In genomic region chr3:16463119-16463518, GRCh38 we compare ENCODE assay signal across 22 cellular contexts. TPM values are rescaled to one million over a fixed set of nuclear protein-coding genes. Genes with fewer than 3 reads are reported as not detected.
DNase-seq lines count a peak whose midpoint lies in the region; ATAC-seq lines count a peak whose summit lies in the region.
"Had no signal": no experiment of that assay in that cellular context is flagged by ENCODE, and none has a peak within 500 bp of the region (broad histone marks: within the 10 kb centered on the region; RNA-seq: fewer than 3 reads in every experiment).

No MANE protein-coding gene starts in this region.

- DNase-seq in activated CD8-positive, alpha-beta memory T cell treated with anti-CD3 and anti-CD28 coated beads, Interleukin-2, amount 10 ng/mL, durations not matched to agents 7 days and 5 days: no peak
- no peak for DNase-seq in activated CD8-positive, alpha-beta memory T cell treated with anti-CD3 and anti-CD28 coated beads, Interleukin-2, amount 50 U/mL, for 48 hours
- no peak for DNase-seq in stimulated activated effector memory CD8-positive, alpha-beta T cell treated with anti-CD3 and anti-CD28 coated beads, Interleukin-12 subunit alpha, Interleukin-12 subunit beta, amount 100 ng/mL, for 72 hours (ENCODE audit: low spot score in 2 of 2)
- DNase-seq in DMS79 (lab: John Stamatoyannopoulos, UW): no peak
- DNase-seq in NCI-H1436 (lab: John Stamatoyannopoulos, UW): no peak
- DNase-seq: activated CD4-positive, CD25-positive, alpha-beta regulatory T cell treated with anti-CD3 and anti-CD28 coated beads, Interleukin-2, amount 50 U/mL, for 72 hours; amniotic stem cell; erythroblast; left cardiac atrium; mesendoderm; NCI-H774; PC-9; SJCRH30; stomach had no signal

- peak overlapping the region; percentile 67 for H3K27ac ChIP-seq in KOPT-K1 (ENCODE audit: low read depth, low read length, poor library complexity, severe bottlenecking)
- H3K27ac ChIP-seq: cardiac muscle cell, PC-9, SJCRH30, stomach had no signal

- ATAC-seq in activated CD8-positive, alpha-beta memory T cell treated with anti-CD3 and anti-CD28 coated beads, Interleukin-2, amount 10 ng/mL, durations not matched to agents 7 days and 5 days: peak; percentile 9
- peak; percentile 48 for ATAC-seq in stimulated activated effector memory CD8-positive, alpha-beta T cell treated with anti-CD3 and anti-CD28 coated beads, Interleukin-12 subunit alpha, Interleukin-12 subunit beta, amount 100 ng/mL, for 72 hours
- no peak for ATAC-seq in GM18519 (IDR thresholded peaks at IDR 0.05; ENCODE audit: low FRiP score, unreplicated experiment)
- ATAC-seq: HCT116, HepG2, left cardiac atrium had no signal

- H3K9me3 Mint-ChIP-seq in activated CD8-positive, alpha-beta memory T cell treated with anti-CD3 and anti-CD28 coated beads, Interleukin-2, amount 10 ng/mL, durations not matched to agents 7 days and 5 days (ENCODE audit: low read depth): no peaks in the 10 kb centered on the region
- no peaks in the 10 kb centered on the region for H3K9me3 Mint-ChIP-seq in activated naive CD8-positive, alpha-beta T cell (ENCODE audit: low read depth)
- no peaks in the 10 kb centered on the region for H3K9me3 Mint-ChIP-seq in stimulated activated effector memory CD8-positive, alpha-beta T cell treated with anti-CD3 and anti-CD28 coated beads, Interleukin-12 subunit alpha, Interleukin-12 subunit beta, amount 100 ng/mL, for 72 hours

- H3K4me3 Mint-ChIP-seq in activated CD8-positive, alpha-beta memory T cell treated with anti-CD3 and anti-CD28 coated beads, Interleukin-2, amount 10 ng/mL, durations not matched to agents 7 days and 5 days: peak overlapping the region; percentile 6
- peak overlapping the region; percentile 44 for H3K4me3 Mint-ChIP-seq in activated naive CD8-positive, alpha-beta T cell
- no peak overlapping the region for H3K4me3 Mint-ChIP-seq in stimulated activated effector memory CD8-positive, alpha-beta T cell treated with anti-CD3 and anti-CD28 coated beads, Interleukin-12 subunit alpha, Interleukin-12 subunit beta, amount 100 ng/mL, for 72 hours
- H3K4me3 Mint-ChIP-seq: CD14-positive monocyte, nephron had no signal

- H3K27me3 Mint-ChIP-seq in activated CD8-positive, alpha-beta memory T cell treated with anti-CD3 and anti-CD28 coated beads, Interleukin-2, amount 10 ng/mL, durations not matched to agents 7 days and 5 days: no peaks in the 10 kb centered on the region
- H3K27me3 Mint-ChIP-seq in activated naive CD8-positive, alpha-beta T cell: no peaks in the 10 kb centered on the region

- CTCF ChIA-PET in activated CD8-positive, alpha-beta memory T cell treated with anti-CD3 and anti-CD28 coated beads, Interleukin-2, amount 10 ng/mL, durations not matched to agents 7 days and 5 days (lab: Charles Lee): interaction anchor here (0.9 kb wide), 1 partner anchor 198 kb away, joined by 3 read pairs; the partner anchor contains the start of gene OXNAD1

- H3K4me1 Mint-ChIP-seq in activated CD8-positive, alpha-beta memory T cell treated with anti-CD3 and anti-CD28 coated beads, Interleukin-2, amount 10 ng/mL, durations not matched to agents 7 days and 5 days: peaks cover 38% of the 10 kb centered on the region
- H3K4me1 Mint-ChIP-seq in activated naive CD8-positive, alpha-beta T cell (ENCODE audit: low read depth): peaks cover 66% of the 10 kb centered on the region
- H3K4me1 Mint-ChIP-seq in stimulated activated effector memory CD8-positive, alpha-beta T cell treated with anti-CD3 and anti-CD28 coated beads, Interleukin-12 subunit alpha, Interleukin-12 subunit beta, amount 100 ng/mL, for 72 hours: peaks cover 44% of the 10 kb centered on the region

- peaks cover 39% of the 10 kb centered on the region for H3K36me3 Mint-ChIP-seq in activated CD8-positive, alpha-beta memory T cell treated with anti-CD3 and anti-CD28 coated beads, Interleukin-2, amount 10 ng/mL, durations not matched to agents 7 days and 5 days
- H3K36me3 Mint-ChIP-seq in activated naive CD8-positive, alpha-beta T cell: peaks cover 8% of the 10 kb centered on the region
- peaks cover 49% of the 10 kb centered on the region for H3K36me3 Mint-ChIP-seq in stimulated activated effector memory CD8-positive, alpha-beta T cell treated with anti-CD3 and anti-CD28 coated beads, Interleukin-12 subunit alpha, Interleukin-12 subunit beta, amount 100 ng/mL, for 72 hours

- H3K9me3 ChIP-seq in KOPT-K1 (ENCODE audit: insufficient read depth, low read length, poor library complexity, severe bottlenecking): no peaks in the 10 kb centered on the region
- H3K9me3 ChIP-seq: SJCRH30, stomach had no signal

- no peaks in the 10 kb centered on the region for H3K36me3 ChIP-seq in KOPT-K1 (ENCODE audit: insufficient read depth, low read length)
- H3K36me3 ChIP-seq: cardiac muscle cell, SJCRH30, stomach had no signal

- H3K27ac Mint-ChIP-seq in activated CD8-positive, alpha-beta memory T cell treated with anti-CD3 and anti-CD28 coated beads, Interleukin-2, amount 10 ng/mL, durations not matched to agents 7 days and 5 days: peak overlapping the region; percentile 75
- peak overlapping the region; percentile 55 for H3K27ac Mint-ChIP-seq in activated naive CD8-positive, alpha-beta T cell
- H3K27ac Mint-ChIP-seq in stimulated activated effector memory CD8-positive, alpha-beta T cell treated with anti-CD3 and anti-CD28 coated beads, Interleukin-12 subunit alpha, Interleukin-12 subunit beta, amount 100 ng/mL, for 72 hours: no peak overlapping the region
- H3K27ac Mint-ChIP-seq: nephron had no signal

RNA-seq across cellular contexts. Expression of gene RFTN1, which starts 50.4 kb away (rescaled TPM):
- total RNA-seq in activated CD8-positive, alpha-beta memory T cell treated with anti-CD3 and anti-CD28 coated beads, Interleukin-2, amount 10 ng/mL, durations not matched to agents 7 days and 5 days: 10 to 100 TPM; 78.0 to 96.7 TPM
- total RNA-seq: HepG2 had no signal
